8 cellular contexts compared by ENCODE assay signal in the genomic region with DNA sequence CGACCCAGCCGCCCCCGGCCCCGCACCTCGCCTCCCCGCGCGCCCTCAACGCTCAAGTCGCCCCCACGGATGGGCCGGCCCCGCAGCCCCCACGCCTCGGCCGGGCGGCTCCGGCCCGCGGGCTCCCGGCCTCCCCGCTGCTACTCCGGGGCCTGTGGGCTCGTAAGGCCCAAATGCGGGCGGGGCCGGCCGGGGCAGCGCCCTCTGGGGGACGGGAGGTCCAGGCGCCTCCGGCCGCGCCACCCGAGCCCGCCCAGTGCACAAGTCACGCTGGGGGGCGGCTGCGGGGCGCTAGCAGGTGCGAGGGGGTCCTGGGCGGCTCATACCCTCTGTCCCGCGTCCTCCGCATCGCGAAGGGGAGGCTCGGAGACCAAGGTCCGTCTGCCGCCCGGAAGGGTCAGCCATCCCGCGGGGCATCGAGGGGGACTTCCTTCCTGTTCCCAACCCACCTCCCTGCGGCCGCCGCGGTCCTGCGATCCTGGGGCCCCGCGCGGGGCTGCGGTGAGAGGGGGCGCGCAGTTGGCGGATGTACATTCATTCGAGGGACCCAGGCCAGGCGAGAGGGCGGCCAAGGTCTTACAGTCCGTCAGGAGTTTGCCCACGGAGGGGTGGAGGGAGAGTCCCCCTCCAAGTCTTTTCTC. TPM values are rescaled to one million over a fixed set of nuclear protein-coding genes. Genes with fewer than 3 reads are reported as not detected.
A peak's percentile ranks its signal among the peaks of the same experiment; 100 is the strongest.
DNase-seq lines count a peak whose midpoint lies in the region; ATAC-seq and TF ChIP-seq lines count a peak whose summit lies in the region.

A gene with protein sequence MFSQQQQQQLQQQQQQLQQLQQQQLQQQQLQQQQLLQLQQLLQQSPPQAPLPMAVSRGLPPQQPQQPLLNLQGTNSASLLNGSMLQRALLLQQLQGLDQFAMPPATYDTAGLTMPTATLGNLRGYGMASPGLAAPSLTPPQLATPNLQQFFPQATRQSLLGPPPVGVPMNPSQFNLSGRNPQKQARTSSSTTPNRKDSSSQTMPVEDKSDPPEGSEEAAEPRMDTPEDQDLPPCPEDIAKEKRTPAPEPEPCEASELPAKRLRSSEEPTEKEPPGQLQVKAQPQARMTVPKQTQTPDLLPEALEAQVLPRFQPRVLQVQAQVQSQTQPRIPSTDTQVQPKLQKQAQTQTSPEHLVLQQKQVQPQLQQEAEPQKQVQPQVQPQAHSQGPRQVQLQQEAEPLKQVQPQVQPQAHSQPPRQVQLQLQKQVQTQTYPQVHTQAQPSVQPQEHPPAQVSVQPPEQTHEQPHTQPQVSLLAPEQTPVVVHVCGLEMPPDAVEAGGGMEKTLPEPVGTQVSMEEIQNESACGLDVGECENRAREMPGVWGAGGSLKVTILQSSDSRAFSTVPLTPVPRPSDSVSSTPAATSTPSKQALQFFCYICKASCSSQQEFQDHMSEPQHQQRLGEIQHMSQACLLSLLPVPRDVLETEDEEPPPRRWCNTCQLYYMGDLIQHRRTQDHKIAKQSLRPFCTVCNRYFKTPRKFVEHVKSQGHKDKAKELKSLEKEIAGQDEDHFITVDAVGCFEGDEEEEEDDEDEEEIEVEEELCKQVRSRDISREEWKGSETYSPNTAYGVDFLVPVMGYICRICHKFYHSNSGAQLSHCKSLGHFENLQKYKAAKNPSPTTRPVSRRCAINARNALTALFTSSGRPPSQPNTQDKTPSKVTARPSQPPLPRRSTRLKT (minus strand): TSS at position 167 of the 641 bp plus-strand sequence. CDS start 715 bp downstream, outside the sequence.

- peak within 1 kb of the TSS; percentile 100 for H3K4me3 Mint-ChIP-seq in activated CD4-positive, alpha-beta T cell treated with anti-CD3 and anti-CD28 coated beads, Interleukin-2, amount 10 ng/mL, durations not matched to agents 24 days and 14 days
- H3K4me3 Mint-ChIP-seq in dendritic cell treated with granulocyte-macrophage colony-stimulating factor and Interleukin-4, amounts not matched to agents 40 ng/mL and 50 ng/mL, for 4 days = peak within 1 kb of the TSS; percentile 94

- H3K9ac ChIP-seq in liver (ENCODE audit: low read depth in 1 of 2, low read length in 2 of 2) = peak within 1 kb of the TSS; percentile 79 to 80

- peak; percentile 65 for ATAC-seq in HG02938 (IDR thresholded peaks at IDR 0.05; ENCODE audit: unreplicated experiment)

- H3K36me3 Mint-ChIP-seq in activated CD4-positive, alpha-beta T cell treated with anti-CD3 and anti-CD28 coated beads, Interleukin-2, amount 10 ng/mL, durations not matched to agents 24 days and 14 days (ENCODE audit: low read depth) = peaks cover 22% of the 10 kb centered on the region
- peaks cover 53% of the 10 kb centered on the region for H3K36me3 Mint-ChIP-seq in dendritic cell treated with granulocyte-macrophage colony-stimulating factor and Interleukin-4, amounts not matched to agents 40 ng/mL and 50 ng/mL, for 4 days (ENCODE audit: low read depth)

- DNase-seq in SIG-M5 treated with dmso at 0.1 percent for 504 hours (lab: John Stamatoyannopoulos, UW; ENCODE audit: unreplicated experiment) (peak; percentile 46), SIG-M5 (lab: John Stamatoyannopoulos, UW) (no peak), NCI-H345 (lab: John Stamatoyannopoulos, UW) (peak; percentile 81)
- peak; percentile 93 for DNase-seq in activated CD4-positive, alpha-beta T cell treated with anti-CD3 and anti-CD28 coated beads, Interleukin-2, amount 10 ng/mL, durations not matched to agents 24 days and 14 days
- DNase-seq in stimulated activated CD4-positive, alpha-beta T cell treated with anti-CD3 and anti-CD28 coated beads, Interleukin-4, amount 100 ng/mL, for 4 hours = peak; percentile 64 to 76

- H3K9me3 ChIP-seq in liver (ENCODE audit: control insufficient read depth in 4 of 4, low read length in 3 of 4) = no peaks in the 10 kb centered on the region

- H3K27me3 Mint-ChIP-seq in activated CD4-positive, alpha-beta T cell treated with anti-CD3 and anti-CD28 coated beads, Interleukin-2, amount 10 ng/mL, durations not matched to agents 24 days and 14 days = no peaks in the 10 kb centered on the region
- H3K27me3 Mint-ChIP-seq in dendritic cell treated with granulocyte-macrophage colony-stimulating factor and Interleukin-4, amounts not matched to agents 40 ng/mL and 50 ng/mL, for 4 days = no peaks in the 10 kb centered on the region

- H3K36me3 ChIP-seq in liver (ENCODE audit: control insufficient read depth in 4 of 4, insufficient read depth in 3 of 4, low read depth in 1 of 4, low read length in 3 of 4) = peaks cover 0 to 3% (median under 1%) of the 10 kb centered on the region in 4 donors

- no peaks in the 10 kb centered on the region for H3K9me3 Mint-ChIP-seq in activated CD4-positive, alpha-beta T cell treated with anti-CD3 and anti-CD28 coated beads, Interleukin-2, amount 10 ng/mL, durations not matched to agents 24 days and 14 days
- H3K9me3 Mint-ChIP-seq in dendritic cell treated with granulocyte-macrophage colony-stimulating factor and Interleukin-4, amounts not matched to agents 40 ng/mL and 50 ng/mL, for 4 days = no peaks in the 10 kb centered on the region

- peaks cover 29% of the 10 kb centered on the region for H3K4me1 Mint-ChIP-seq in activated CD4-positive, alpha-beta T cell treated with anti-CD3 and anti-CD28 coated beads, Interleukin-2, amount 10 ng/mL, durations not matched to agents 24 days and 14 days
- H3K4me1 Mint-ChIP-seq in dendritic cell treated with granulocyte-macrophage colony-stimulating factor and Interleukin-4, amounts not matched to agents 40 ng/mL and 50 ng/mL, for 4 days (ENCODE audit: low read depth) = peaks cover 28% of the 10 kb centered on the region

- peak within 1 kb of the TSS; percentile 80 to 82 for H3K27ac ChIP-seq in liver (ENCODE audit: low read depth in 1 of 2, low read length in 2 of 2)

- H3K27ac Mint-ChIP-seq in activated CD4-positive, alpha-beta T cell treated with anti-CD3 and anti-CD28 coated beads, Interleukin-2, amount 10 ng/mL, durations not matched to agents 24 days and 14 days = peak within 1 kb of the TSS; percentile 92
- H3K27ac Mint-ChIP-seq in dendritic cell treated with granulocyte-macrophage colony-stimulating factor and Interleukin-4, amounts not matched to agents 40 ng/mL and 50 ng/mL, for 4 days = peak within 1 kb of the TSS; percentile 98

- intact Hi-C loops in activated CD4-positive, alpha-beta T cell treated with anti-CD3 and anti-CD28 coated beads, Interleukin-2, amount 10 ng/mL, durations not matched to agents 24 days and 14 days (cut with micrococcal nuclease) = loop anchor here (1.0 to 5.0 kb wide), 2 partner anchors 12 to 64 kb away; a partner anchor contains a TSS
- intact Hi-C loops in dendritic cell treated with granulocyte-macrophage colony-stimulating factor and Interleukin-4, amounts not matched to agents 40 ng/mL and 50 ng/mL, for 4 days (cut with micrococcal nuclease) = no loop called here

- no peaks in the 10 kb centered on the region for H3K27me3 ChIP-seq in liver (ENCODE audit: control insufficient read depth in 4 of 4, insufficient read depth in 4 of 4, low read length in 3 of 4)

- peak; percentile 70 for TF ChIP-seq CTCF in liver (IDR thresholded peaks at IDR 0.05; ENCODE audit: low read depth, low read length, missing input control)

- H3K4me3 ChIP-seq in liver (ENCODE audit: low read depth in 1 of 3, low read length in 3 of 3) = peak within 1 kb of the TSS; percentile 74 to 87 (median 86)

- H3K4me1 ChIP-seq in liver (ENCODE audit: control insufficient read depth in 4 of 4, insufficient read depth in 4 of 4, low read length in 3 of 4) = peaks cover 8 to 23% (median 16%) of the 10 kb centered on the region in 4 donors

- no peak for TF ChIP-seq RAD21 in liver (IDR thresholded peaks at IDR 0.05)

- WGBS in liver = under 1% methylated on average over 71 of the region's 71 CpGs

TF ChIP-seq in liver, 16 proteins besides CTCF, POLR2A, EP300 and RAD21 (continues in another document):
- TF ChIP-seq HNF4G (IDR thresholded peaks at IDR 0.05) = no peak
- TF ChIP-seq GABPA (IDR thresholded peaks at IDR 0.05 in 1 of 2, conservative IDR thresholded peaks at IDR 0.05 in 1 of 2) = no peak
- TF ChIP-seq, protein P1, sequence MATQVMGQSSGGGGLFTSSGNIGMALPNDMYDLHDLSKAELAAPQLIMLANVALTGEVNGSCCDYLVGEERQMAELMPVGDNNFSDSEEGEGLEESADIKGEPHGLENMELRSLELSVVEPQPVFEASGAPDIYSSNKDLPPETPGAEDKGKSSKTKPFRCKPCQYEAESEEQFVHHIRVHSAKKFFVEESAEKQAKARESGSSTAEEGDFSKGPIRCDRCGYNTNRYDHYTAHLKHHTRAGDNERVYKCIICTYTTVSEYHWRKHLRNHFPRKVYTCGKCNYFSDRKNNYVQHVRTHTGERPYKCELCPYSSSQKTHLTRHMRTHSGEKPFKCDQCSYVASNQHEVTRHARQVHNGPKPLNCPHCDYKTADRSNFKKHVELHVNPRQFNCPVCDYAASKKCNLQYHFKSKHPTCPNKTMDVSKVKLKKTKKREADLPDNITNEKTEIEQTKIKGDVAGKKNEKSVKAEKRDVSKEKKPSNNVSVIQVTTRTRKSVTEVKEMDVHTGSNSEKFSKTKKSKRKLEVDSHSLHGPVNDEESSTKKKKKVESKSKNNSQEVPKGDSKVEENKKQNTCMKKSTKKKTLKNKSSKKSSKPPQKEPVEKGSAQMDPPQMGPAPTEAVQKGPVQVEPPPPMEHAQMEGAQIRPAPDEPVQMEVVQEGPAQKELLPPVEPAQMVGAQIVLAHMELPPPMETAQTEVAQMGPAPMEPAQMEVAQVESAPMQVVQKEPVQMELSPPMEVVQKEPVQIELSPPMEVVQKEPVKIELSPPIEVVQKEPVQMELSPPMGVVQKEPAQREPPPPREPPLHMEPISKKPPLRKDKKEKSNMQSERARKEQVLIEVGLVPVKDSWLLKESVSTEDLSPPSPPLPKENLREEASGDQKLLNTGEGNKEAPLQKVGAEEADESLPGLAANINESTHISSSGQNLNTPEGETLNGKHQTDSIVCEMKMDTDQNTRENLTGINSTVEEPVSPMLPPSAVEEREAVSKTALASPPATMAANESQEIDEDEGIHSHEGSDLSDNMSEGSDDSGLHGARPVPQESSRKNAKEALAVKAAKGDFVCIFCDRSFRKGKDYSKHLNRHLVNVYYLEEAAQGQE (IDR thresholded peaks at IDR 0.05) = no peak

RNA-seq across cellular contexts. Expression of the gene that starts here (rescaled TPM):
- 142 and 143 TPM in 2 replicates for total RNA-seq in activated CD4-positive, alpha-beta T cell treated with anti-CD3 and anti-CD28 coated beads, Interleukin-2, amount 10 ng/mL, durations not matched to agents 24 days and 14 days
- 10 to 100 TPM; 12.5 to 15.5 TPM for total RNA-seq in liver
- polyA plus RNA-seq in liver = 10 to 100 TPM; 13.6 to 13.8 TPM
